ENCODE assay signal across 17 cellular contexts in the genomic region with DNA sequence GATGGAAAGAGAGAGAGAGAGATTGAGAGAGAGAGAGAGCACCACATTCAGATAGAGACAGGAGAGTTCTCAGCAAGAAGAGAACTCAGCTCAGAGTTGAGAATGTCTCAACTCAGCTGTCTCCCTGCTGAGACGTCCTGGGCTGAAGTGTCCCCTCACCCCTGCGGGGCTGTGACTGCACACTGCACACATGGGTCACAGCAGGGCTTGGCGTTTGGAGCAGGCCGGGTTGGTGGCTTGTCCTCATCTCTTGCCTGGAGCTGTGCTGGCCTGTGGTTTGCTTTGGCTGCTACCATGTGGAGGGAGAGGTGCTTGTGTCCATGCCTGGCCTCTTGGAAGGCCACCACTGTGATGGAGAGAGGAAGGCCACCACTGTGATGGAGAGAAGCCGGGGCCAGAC. TPM values are rescaled to one million over a fixed set of nuclear protein-coding genes. Genes with fewer than 3 reads are reported as not detected.
DNase-seq lines count a peak whose midpoint lies in the region; ATAC-seq and TF ChIP-seq lines count a peak whose summit lies in the region.
"Had no signal": no experiment of that assay in that cellular context is flagged by ENCODE, and none has a peak within 500 bp of the region (broad histone marks: within the 10 kb centered on the region; RNA-seq: fewer than 3 reads in every experiment).

No MANE protein-coding gene starts in this region.

- H3K27me3 Mint-ChIP-seq in HFFc6 (ENCODE audit: insufficient read depth): peaks cover 14% of the 10 kb centered on the region
- no peaks in the 10 kb centered on the region for H3K27me3 Mint-ChIP-seq in central memory CD8-positive, alpha-beta T cell

- no peak overlapping the region for H3K27ac ChIP-seq in substantia nigra (ENCODE audit: low read depth, low read length, poor library complexity, severe bottlenecking)
- H3K27ac ChIP-seq: GM23248, KMS-11, SJCRH30 had no signal

- H3K4me3 Mint-ChIP-seq in HFFc6: no peak overlapping the region
- H3K4me3 Mint-ChIP-seq in central memory CD8-positive, alpha-beta T cell: no peak overlapping the region
- no peak overlapping the region for H3K4me3 Mint-ChIP-seq in stimulated activated effector memory CD8-positive, alpha-beta T cell treated with anti-CD3 and anti-CD28 coated beads, Interleukin-12 subunit alpha, Interleukin-12 subunit beta, amount 100 ng/mL, for 72 hours

- DNase-seq in HFFc6 (no peak), myocyte (ENCODE audit: low read depth) (peak; percentile 54), globus pallidus (ENCODE audit: low spot score) (no peak), substantia nigra (lab: John Stamatoyannopoulos, UW) (no peak)
- DNase-seq in central memory CD8-positive, alpha-beta T cell (ENCODE audit: low spot score in 2 of 2): no peak
- DNase-seq in stimulated activated effector memory CD8-positive, alpha-beta T cell treated with anti-CD3 and anti-CD28 coated beads, Interleukin-12 subunit alpha, Interleukin-12 subunit beta, amount 100 ng/mL, for 72 hours (ENCODE audit: low spot score in 2 of 2): no peak
- no peak for DNase-seq in activated CD4-positive, CD25-positive, alpha-beta regulatory T cell (lab: John Stamatoyannopoulos, UW)
- DNase-seq: ACHN, C1 segment of cervical spinal cord, GM23248, MV-4-11, NCI-H1930, NCI-H226, NCI-H524, SJCRH30 had no signal

- H3K4me1 Mint-ChIP-seq in HFFc6 (ENCODE audit: low read depth): no peaks in the 10 kb centered on the region
- H3K4me1 Mint-ChIP-seq in central memory CD8-positive, alpha-beta T cell: no peaks in the 10 kb centered on the region
- H3K4me1 Mint-ChIP-seq in stimulated activated effector memory CD8-positive, alpha-beta T cell treated with anti-CD3 and anti-CD28 coated beads, Interleukin-12 subunit alpha, Interleukin-12 subunit beta, amount 100 ng/mL, for 72 hours: no peaks in the 10 kb centered on the region

- no peak for ATAC-seq in central memory CD8-positive, alpha-beta T cell (replicated peaks; ENCODE audit: extremely low read depth, poor library complexity, severe bottlenecking)
- ATAC-seq in stimulated activated effector memory CD8-positive, alpha-beta T cell treated with anti-CD3 and anti-CD28 coated beads, Interleukin-12 subunit alpha, Interleukin-12 subunit beta, amount 100 ng/mL, for 72 hours: no peak
- no peak for ATAC-seq in GM18873 (IDR thresholded peaks at IDR 0.05; ENCODE audit: low FRiP score, unreplicated experiment)

- H3K9me3 Mint-ChIP-seq in HFFc6: no peaks in the 10 kb centered on the region
- H3K9me3 Mint-ChIP-seq in central memory CD8-positive, alpha-beta T cell: no peaks in the 10 kb centered on the region
- H3K9me3 Mint-ChIP-seq in stimulated activated effector memory CD8-positive, alpha-beta T cell treated with anti-CD3 and anti-CD28 coated beads, Interleukin-12 subunit alpha, Interleukin-12 subunit beta, amount 100 ng/mL, for 72 hours: no peaks in the 10 kb centered on the region

- peak overlapping the region; percentile 16; the same call in 1 of the 2 replicates for H3K27ac Mint-ChIP-seq in HFFc6
- peak overlapping the region; percentile 55 for H3K27ac Mint-ChIP-seq in central memory CD8-positive, alpha-beta T cell (ENCODE audit: low read depth)
- peak overlapping the region; percentile 34 for H3K27ac Mint-ChIP-seq in stimulated activated effector memory CD8-positive, alpha-beta T cell treated with anti-CD3 and anti-CD28 coated beads, Interleukin-12 subunit alpha, Interleukin-12 subunit beta, amount 100 ng/mL, for 72 hours

- H3K36me3 Mint-ChIP-seq in HFFc6 (ENCODE audit: low read depth): no peaks in the 10 kb centered on the region
- H3K36me3 Mint-ChIP-seq in central memory CD8-positive, alpha-beta T cell (ENCODE audit: insufficient read depth): peaks cover 5% of the 10 kb centered on the region
- H3K36me3 Mint-ChIP-seq in stimulated activated effector memory CD8-positive, alpha-beta T cell treated with anti-CD3 and anti-CD28 coated beads, Interleukin-12 subunit alpha, Interleukin-12 subunit beta, amount 100 ng/mL, for 72 hours: peaks cover 7% of the 10 kb centered on the region

- TF ChIP-seq CTCF in HFFc6 (IDR thresholded peaks at IDR 0.05): no peak

RNA-seq across cellular contexts. Expression of a gene that starts 21.0 kb away (rescaled TPM):
- total RNA-seq in HFFc6 (2021; fragmentation: NEBNext Ultra II Directional; extraction: Animal tissue kit (Norgen Biotek cat#: 25700)): 100 to 1,000 TPM; 260 to 327 (median 310) TPM
- 159 and 214 TPM in 2 replicates for total RNA-seq in myocyte
- polyA plus RNA-seq in myocyte (2012): 259 TPM
